In the genomic region with DNA sequence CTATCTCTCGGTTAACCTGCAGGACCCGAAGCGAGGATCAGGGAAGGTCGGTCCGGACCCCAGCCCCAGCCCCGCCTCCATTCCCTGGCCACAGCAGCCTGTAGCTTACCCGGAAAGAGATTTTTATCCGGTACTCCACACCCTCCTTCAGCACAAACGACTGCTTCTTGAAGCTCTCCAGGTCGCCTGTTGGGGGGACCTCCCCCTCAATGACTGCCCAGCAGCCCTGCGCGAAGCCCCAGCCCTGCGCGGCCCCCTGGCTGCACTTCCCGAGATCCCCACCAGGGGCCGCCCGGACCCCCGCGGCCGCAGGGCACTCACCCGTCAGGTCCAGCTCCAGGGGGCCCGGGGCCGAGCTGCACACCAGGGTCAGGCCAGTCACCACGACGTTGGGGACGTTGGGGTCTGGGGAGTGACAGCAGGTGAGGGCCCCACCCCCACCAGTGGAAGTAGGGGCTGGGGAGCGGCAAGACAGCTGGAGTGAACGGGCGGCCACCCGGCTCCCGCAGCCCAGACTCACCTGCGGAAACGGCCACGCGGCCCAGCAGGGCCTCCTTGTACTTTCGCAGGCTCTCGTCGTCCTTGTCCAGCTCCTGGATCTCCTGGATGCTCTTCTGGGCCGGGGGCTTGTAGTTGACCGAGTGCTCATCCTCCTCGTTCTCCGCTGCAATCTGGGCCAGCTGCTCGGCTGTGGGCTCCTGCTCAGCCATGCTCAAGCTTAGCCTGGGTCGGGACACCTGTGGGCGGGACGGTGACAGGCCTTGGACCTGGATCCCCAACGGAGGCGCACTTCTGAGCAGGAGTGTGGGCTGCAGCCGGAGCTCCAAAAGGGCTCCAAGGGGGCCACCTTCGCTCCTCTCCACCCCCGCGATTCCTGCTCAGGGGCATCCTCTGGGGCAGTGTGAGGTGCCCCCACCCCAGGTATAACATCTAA, we compare ENCODE assay signal across 1 cellular context.
A peak's percentile ranks its signal among the peaks of the same experiment; 100 is the strongest.
TF ChIP-seq lines count a peak whose summit lies in the region.

No MANE protein-coding gene starts in this region.

TF ChIP-seq in K562, 482 proteins besides CTCF, POLR2A, EP300 and RAD21 (continued from another document and continues in another):
- TF ChIP-seq FIP1L1 (IDR thresholded peaks at IDR 0.05; ENCODE audit: low read depth, low read length, poor library complexity, severe bottlenecking) (peak; percentile 95), ERF (CRISPR knock-in tag; IDR thresholded peaks at IDR 0.05) (no peak), SRSF1 (IDR thresholded peaks at IDR 0.05; ENCODE audit: low read depth, low read length) (no peak), PTRF (tag; IDR thresholded peaks at IDR 0.05) (no peak), ZNF347 (CRISPR knock-in tag; IDR thresholded peaks at IDR 0.05; ENCODE audit: low read depth) (no peak), BRF1 (IDR thresholded peaks at IDR 0.05; ENCODE audit: borderline replicate concordance, extremely low read depth, insufficient read length) (no peak), ARHGAP35 (IDR thresholded peaks at IDR 0.05; ENCODE audit: partially characterized antibody) (no peak), ZNF586 (CRISPR knock-in tag; conservative IDR thresholded peaks at IDR 0.05) (no peak), ZFP30 (CRISPR knock-in tag; IDR thresholded peaks at IDR 0.05; ENCODE audit: borderline replicate concordance) (no peak), NFRKB (IDR thresholded peaks at IDR 0.05; ENCODE audit: low read depth) (no peak)
- TF ChIP-seq, protein P1, sequence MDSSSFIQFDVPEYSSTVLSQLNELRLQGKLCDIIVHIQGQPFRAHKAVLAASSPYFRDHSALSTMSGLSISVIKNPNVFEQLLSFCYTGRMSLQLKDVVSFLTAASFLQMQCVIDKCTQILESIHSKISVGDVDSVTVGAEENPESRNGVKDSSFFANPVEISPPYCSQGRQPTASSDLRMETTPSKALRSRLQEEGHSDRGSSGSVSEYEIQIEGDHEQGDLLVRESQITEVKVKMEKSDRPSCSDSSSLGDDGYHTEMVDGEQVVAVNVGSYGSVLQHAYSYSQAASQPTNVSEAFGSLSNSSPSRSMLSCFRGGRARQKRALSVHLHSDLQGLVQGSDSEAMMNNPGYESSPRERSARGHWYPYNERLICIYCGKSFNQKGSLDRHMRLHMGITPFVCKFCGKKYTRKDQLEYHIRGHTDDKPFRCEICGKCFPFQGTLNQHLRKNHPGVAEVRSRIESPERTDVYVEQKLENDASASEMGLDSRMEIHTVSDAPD (CRISPR knock-in tag; IDR thresholded peaks at IDR 0.05), result no peak
- TF ChIP-seq, protein P2, sequence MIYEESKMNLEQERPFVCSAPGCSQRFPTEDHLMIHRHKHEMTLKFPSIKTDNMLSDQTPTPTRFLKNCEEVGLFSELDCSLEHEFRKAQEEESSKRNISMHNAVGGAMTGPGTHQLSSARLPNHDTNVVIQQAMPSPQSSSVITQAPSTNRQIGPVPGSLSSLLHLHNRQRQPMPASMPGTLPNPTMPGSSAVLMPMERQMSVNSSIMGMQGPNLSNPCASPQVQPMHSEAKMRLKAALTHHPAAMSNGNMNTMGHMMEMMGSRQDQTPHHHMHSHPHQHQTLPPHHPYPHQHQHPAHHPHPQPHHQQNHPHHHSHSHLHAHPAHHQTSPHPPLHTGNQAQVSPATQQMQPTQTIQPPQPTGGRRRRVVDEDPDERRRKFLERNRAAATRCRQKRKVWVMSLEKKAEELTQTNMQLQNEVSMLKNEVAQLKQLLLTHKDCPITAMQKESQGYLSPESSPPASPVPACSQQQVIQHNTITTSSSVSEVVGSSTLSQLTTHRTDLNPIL (CRISPR knock-in tag; IDR thresholded peaks at IDR 0.05), result no peak
- TF ChIP-seq, protein P3, sequence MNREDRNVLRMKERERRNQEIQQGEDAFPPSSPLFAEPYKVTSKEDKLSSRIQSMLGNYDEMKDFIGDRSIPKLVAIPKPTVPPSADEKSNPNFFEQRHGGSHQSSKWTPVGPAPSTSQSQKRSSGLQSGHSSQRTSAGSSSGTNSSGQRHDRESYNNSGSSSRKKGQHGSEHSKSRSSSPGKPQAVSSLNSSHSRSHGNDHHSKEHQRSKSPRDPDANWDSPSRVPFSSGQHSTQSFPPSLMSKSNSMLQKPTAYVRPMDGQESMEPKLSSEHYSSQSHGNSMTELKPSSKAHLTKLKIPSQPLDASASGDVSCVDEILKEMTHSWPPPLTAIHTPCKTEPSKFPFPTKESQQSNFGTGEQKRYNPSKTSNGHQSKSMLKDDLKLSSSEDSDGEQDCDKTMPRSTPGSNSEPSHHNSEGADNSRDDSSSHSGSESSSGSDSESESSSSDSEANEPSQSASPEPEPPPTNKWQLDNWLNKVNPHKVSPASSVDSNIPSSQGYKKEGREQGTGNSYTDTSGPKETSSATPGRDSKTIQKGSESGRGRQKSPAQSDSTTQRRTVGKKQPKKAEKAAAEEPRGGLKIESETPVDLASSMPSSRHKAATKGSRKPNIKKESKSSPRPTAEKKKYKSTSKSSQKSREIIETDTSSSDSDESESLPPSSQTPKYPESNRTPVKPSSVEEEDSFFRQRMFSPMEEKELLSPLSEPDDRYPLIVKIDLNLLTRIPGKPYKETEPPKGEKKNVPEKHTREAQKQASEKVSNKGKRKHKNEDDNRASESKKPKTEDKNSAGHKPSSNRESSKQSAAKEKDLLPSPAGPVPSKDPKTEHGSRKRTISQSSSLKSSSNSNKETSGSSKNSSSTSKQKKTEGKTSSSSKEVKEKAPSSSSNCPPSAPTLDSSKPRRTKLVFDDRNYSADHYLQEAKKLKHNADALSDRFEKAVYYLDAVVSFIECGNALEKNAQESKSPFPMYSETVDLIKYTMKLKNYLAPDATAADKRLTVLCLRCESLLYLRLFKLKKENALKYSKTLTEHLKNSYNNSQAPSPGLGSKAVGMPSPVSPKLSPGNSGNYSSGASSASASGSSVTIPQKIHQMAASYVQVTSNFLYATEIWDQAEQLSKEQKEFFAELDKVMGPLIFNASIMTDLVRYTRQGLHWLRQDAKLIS (CRISPR knock-in tag; IDR thresholded peaks at IDR 0.05), result no peak; the same call in none of the 2 replicates
- TF ChIP-seq, protein P4, sequence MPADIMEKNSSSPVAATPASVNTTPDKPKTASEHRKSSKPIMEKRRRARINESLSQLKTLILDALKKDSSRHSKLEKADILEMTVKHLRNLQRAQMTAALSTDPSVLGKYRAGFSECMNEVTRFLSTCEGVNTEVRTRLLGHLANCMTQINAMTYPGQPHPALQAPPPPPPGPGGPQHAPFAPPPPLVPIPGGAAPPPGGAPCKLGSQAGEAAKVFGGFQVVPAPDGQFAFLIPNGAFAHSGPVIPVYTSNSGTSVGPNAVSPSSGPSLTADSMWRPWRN (IDR thresholded peaks at IDR 0.05; ENCODE audit: low read depth), result no peak
- TF ChIP-seq, protein P5, sequence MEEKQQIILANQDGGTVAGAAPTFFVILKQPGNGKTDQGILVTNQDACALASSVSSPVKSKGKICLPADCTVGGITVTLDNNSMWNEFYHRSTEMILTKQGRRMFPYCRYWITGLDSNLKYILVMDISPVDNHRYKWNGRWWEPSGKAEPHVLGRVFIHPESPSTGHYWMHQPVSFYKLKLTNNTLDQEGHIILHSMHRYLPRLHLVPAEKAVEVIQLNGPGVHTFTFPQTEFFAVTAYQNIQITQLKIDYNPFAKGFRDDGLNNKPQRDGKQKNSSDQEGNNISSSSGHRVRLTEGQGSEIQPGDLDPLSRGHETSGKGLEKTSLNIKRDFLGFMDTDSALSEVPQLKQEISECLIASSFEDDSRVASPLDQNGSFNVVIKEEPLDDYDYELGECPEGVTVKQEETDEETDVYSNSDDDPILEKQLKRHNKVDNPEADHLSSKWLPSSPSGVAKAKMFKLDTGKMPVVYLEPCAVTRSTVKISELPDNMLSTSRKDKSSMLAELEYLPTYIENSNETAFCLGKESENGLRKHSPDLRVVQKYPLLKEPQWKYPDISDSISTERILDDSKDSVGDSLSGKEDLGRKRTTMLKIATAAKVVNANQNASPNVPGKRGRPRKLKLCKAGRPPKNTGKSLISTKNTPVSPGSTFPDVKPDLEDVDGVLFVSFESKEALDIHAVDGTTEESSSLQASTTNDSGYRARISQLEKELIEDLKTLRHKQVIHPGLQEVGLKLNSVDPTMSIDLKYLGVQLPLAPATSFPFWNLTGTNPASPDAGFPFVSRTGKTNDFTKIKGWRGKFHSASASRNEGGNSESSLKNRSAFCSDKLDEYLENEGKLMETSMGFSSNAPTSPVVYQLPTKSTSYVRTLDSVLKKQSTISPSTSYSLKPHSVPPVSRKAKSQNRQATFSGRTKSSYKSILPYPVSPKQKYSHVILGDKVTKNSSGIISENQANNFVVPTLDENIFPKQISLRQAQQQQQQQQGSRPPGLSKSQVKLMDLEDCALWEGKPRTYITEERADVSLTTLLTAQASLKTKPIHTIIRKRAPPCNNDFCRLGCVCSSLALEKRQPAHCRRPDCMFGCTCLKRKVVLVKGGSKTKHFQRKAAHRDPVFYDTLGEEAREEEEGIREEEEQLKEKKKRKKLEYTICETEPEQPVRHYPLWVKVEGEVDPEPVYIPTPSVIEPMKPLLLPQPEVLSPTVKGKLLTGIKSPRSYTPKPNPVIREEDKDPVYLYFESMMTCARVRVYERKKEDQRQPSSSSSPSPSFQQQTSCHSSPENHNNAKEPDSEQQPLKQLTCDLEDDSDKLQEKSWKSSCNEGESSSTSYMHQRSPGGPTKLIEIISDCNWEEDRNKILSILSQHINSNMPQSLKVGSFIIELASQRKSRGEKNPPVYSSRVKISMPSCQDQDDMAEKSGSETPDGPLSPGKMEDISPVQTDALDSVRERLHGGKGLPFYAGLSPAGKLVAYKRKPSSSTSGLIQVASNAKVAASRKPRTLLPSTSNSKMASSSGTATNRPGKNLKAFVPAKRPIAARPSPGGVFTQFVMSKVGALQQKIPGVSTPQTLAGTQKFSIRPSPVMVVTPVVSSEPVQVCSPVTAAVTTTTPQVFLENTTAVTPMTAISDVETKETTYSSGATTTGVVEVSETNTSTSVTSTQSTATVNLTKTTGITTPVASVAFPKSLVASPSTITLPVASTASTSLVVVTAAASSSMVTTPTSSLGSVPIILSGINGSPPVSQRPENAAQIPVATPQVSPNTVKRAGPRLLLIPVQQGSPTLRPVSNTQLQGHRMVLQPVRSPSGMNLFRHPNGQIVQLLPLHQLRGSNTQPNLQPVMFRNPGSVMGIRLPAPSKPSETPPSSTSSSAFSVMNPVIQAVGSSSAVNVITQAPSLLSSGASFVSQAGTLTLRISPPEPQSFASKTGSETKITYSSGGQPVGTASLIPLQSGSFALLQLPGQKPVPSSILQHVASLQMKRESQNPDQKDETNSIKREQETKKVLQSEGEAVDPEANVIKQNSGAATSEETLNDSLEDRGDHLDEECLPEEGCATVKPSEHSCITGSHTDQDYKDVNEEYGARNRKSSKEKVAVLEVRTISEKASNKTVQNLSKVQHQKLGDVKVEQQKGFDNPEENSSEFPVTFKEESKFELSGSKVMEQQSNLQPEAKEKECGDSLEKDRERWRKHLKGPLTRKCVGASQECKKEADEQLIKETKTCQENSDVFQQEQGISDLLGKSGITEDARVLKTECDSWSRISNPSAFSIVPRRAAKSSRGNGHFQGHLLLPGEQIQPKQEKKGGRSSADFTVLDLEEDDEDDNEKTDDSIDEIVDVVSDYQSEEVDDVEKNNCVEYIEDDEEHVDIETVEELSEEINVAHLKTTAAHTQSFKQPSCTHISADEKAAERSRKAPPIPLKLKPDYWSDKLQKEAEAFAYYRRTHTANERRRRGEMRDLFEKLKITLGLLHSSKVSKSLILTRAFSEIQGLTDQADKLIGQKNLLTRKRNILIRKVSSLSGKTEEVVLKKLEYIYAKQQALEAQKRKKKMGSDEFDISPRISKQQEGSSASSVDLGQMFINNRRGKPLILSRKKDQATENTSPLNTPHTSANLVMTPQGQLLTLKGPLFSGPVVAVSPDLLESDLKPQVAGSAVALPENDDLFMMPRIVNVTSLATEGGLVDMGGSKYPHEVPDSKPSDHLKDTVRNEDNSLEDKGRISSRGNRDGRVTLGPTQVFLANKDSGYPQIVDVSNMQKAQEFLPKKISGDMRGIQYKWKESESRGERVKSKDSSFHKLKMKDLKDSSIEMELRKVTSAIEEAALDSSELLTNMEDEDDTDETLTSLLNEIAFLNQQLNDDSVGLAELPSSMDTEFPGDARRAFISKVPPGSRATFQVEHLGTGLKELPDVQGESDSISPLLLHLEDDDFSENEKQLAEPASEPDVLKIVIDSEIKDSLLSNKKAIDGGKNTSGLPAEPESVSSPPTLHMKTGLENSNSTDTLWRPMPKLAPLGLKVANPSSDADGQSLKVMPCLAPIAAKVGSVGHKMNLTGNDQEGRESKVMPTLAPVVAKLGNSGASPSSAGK (IDR thresholded peaks at IDR 0.05), result peak; percentile 8; the same call in 1 of the 2 replicates
- TF ChIP-seq, protein P6, sequence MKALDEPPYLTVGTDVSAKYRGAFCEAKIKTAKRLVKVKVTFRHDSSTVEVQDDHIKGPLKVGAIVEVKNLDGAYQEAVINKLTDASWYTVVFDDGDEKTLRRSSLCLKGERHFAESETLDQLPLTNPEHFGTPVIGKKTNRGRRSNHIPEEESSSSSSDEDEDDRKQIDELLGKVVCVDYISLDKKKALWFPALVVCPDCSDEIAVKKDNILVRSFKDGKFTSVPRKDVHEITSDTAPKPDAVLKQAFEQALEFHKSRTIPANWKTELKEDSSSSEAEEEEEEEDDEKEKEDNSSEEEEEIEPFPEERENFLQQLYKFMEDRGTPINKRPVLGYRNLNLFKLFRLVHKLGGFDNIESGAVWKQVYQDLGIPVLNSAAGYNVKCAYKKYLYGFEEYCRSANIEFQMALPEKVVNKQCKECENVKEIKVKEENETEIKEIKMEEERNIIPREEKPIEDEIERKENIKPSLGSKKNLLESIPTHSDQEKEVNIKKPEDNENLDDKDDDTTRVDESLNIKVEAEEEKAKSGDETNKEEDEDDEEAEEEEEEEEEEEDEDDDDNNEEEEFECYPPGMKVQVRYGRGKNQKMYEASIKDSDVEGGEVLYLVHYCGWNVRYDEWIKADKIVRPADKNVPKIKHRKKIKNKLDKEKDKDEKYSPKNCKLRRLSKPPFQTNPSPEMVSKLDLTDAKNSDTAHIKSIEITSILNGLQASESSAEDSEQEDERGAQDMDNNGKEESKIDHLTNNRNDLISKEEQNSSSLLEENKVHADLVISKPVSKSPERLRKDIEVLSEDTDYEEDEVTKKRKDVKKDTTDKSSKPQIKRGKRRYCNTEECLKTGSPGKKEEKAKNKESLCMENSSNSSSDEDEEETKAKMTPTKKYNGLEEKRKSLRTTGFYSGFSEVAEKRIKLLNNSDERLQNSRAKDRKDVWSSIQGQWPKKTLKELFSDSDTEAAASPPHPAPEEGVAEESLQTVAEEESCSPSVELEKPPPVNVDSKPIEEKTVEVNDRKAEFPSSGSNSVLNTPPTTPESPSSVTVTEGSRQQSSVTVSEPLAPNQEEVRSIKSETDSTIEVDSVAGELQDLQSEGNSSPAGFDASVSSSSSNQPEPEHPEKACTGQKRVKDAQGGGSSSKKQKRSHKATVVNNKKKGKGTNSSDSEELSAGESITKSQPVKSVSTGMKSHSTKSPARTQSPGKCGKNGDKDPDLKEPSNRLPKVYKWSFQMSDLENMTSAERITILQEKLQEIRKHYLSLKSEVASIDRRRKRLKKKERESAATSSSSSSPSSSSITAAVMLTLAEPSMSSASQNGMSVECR (CRISPR knock-in tag; IDR thresholded peaks at IDR 0.05), result peak; percentile 67
- TF ChIP-seq, protein P7, sequence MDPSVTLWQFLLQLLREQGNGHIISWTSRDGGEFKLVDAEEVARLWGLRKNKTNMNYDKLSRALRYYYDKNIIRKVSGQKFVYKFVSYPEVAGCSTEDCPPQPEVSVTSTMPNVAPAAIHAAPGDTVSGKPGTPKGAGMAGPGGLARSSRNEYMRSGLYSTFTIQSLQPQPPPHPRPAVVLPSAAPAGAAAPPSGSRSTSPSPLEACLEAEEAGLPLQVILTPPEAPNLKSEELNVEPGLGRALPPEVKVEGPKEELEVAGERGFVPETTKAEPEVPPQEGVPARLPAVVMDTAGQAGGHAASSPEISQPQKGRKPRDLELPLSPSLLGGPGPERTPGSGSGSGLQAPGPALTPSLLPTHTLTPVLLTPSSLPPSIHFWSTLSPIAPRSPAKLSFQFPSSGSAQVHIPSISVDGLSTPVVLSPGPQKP (CRISPR knock-in tag; IDR thresholded peaks at IDR 0.05), result no peak
- TF ChIP-seq, protein P8, sequence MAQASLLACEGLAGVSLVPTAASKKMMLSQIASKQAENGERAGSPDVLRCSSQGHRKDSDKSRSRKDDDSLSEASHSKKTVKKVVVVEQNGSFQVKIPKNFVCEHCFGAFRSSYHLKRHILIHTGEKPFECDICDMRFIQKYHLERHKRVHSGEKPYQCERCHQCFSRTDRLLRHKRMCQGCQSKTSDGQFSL (CRISPR knock-in tag; IDR thresholded peaks at IDR 0.05), result no peak
- TF ChIP-seq, protein P8 (tag; IDR thresholded peaks at IDR 0.05), result no peak
